In the genomic region with DNA sequence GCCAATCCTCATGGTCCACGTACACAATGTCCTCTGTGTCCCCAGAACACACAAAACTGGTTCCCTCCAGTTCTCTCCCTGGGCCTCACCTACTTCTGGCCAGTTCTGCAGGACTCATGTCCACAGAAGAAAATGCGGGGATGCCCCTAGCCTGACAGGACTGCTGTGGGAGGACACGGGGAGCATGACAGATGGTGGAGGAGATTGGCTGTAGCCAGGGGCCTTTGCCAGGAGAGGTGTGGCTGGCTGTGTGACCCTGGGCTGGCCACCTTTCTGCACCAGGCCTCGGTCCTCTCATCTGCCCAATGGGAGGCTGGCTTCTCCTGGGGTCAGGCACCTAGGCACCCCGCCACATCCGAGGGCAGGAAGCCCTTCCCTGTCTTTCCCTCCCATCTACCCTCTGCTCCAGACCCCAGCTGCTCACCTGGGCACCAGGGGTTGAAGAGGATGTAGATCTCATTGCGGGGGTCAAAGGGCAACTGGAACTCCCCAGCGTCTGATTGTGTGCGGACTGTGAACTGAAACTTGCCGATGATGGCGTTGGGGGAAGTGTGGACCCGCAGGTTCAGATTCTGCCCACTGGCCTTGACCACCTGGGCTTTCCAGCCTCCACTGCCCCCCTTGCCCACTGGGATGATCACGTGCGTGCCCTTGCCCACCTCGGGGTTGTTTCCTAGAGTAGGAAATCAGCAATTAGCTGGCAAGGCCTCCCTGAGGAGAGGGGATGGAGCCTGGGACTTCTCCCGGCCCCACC, we compare ENCODE assay signal across 16 cellular contexts.
"Had no signal": no experiment of that assay in that cellular context is flagged by ENCODE, and none has a peak within 500 bp of the region (broad histone marks: within the 10 kb centered on the region; RNA-seq: fewer than 3 reads in every experiment).

No MANE protein-coding gene starts in this region.

- H3K4me3 ChIP-seq: colonic mucosa, sigmoid colon had no signal

- H3K9me3 Mint-ChIP-seq: activated T-helper 2 cell treated with anti-CD3 and anti-CD28 coated beads, Interferon-gamma antibody, Interleukin-2, Interleukin-4, amounts not matched to agents 10 μg/mL and 5 μg/mL and 100 μg/mL, durations not matched to agents 14 hours and 24 hours and 36 hours; natural killer cell treated with Interleukin-12 subunit alpha and Interleukin-12 subunit beta and Interleukin-15 and Interleukin-18, amount 100 ng/mL, for 72 hours had no signal

- H3K27me3 Mint-ChIP-seq: natural killer cell treated with Interleukin-12 subunit alpha and Interleukin-12 subunit beta and Interleukin-15 and Interleukin-18, amount 100 ng/mL, for 72 hours had no signal

- H3K9me3 ChIP-seq: colonic mucosa, sigmoid colon had no signal

- FAIRE-seq: endometrium, frontal cortex, islet of Langerhans had no signal

- H3K36me3 Mint-ChIP-seq: natural killer cell treated with Interleukin-12 subunit alpha and Interleukin-12 subunit beta and Interleukin-15 and Interleukin-18, amount 100 ng/mL, for 72 hours had no signal

- DNase-seq: activated CD4-positive, CD25-positive, alpha-beta regulatory T cell treated with anti-CD3 and anti-CD28 coated beads, Interleukin-2, amount 50 U/mL, for 72 hours; activated naive CD4-positive, alpha-beta T cell treated with anti-CD3 and anti-CD28 coated beads, Interleukin-2, amount 50 U/mL, for 16 hours; colonic mucosa; mesenchymal stem cell; occipital lobe; sigmoid colon; stimulated activated CD4-positive, alpha-beta T cell treated with anti-CD3 and anti-CD28 coated beads, Interleukin-12 subunit alpha, Interleukin-12 subunit beta, amount 100 ng/mL, for 4 hours; stimulated activated CD4-positive, alpha-beta T cell treated with anti-CD3 and anti-CD28 coated beads, Interleukin-2, amount 100 ng/mL, for 24 hours; T-helper 1 cell; T1000 had no signal

- H3K4me1 ChIP-seq: colonic mucosa, sigmoid colon had no signal

- H3K27me3 ChIP-seq: colonic mucosa, sigmoid colon had no signal

- H3K4me3 Mint-ChIP-seq: natural killer cell treated with Interleukin-12 subunit alpha and Interleukin-12 subunit beta and Interleukin-15 and Interleukin-18, amount 100 ng/mL, for 72 hours had no signal

- H3K27ac Mint-ChIP-seq: activated T-helper 2 cell treated with anti-CD3 and anti-CD28 coated beads, Interferon-gamma antibody, Interleukin-2, Interleukin-4, amounts not matched to agents 10 μg/mL and 5 μg/mL and 100 μg/mL, durations not matched to agents 14 hours and 24 hours and 36 hours; natural killer cell treated with Interleukin-12 subunit alpha and Interleukin-12 subunit beta and Interleukin-15 and Interleukin-18, amount 100 ng/mL, for 72 hours had no signal

- ATAC-seq: left lobe of liver; natural killer cell treated with Interleukin-12 subunit alpha and Interleukin-12 subunit beta and Interleukin-15 and Interleukin-18, amount 100 ng/mL, for 72 hours had no signal

- H3K36me3 ChIP-seq: colonic mucosa, sigmoid colon had no signal

- H3K27ac ChIP-seq: colonic mucosa, sigmoid colon had no signal
